In genomic region chr12:107400686-107401447, GRCh38 we compare ENCODE assay signal across 12 cellular contexts.
DNase-seq lines count a peak whose midpoint lies in the region; ATAC-seq and TF ChIP-seq lines count a peak whose summit lies in the region.
"Had no signal": no experiment of that assay in that cellular context is flagged by ENCODE, and none has a peak within 500 bp of the region (broad histone marks: within the 10 kb centered on the region; RNA-seq: fewer than 3 reads in every experiment).

No MANE protein-coding gene starts in this region.

- peak; percentile 17 for DNase-seq in A172 (ENCODE audit: low spot score)
- DNase-seq in DMS 273 treated with DMSO at 0.1 percent for 48 hours (lab: John Stamatoyannopoulos, UW), result peak; percentile 2
- DNase-seq in NCI-H774 (lab: John Stamatoyannopoulos, UW), result peak; percentile 16
- DNase-seq in fibroblast of lung (ENCODE audit: low read depth in 2 of 2), result peak; percentile 27 to 73
- no peak for DNase-seq in GOT3 (lab: John Stamatoyannopoulos, UW)
- no peak for DNase-seq in islet precursor cell
- no peak for DNase-seq in ecto neural progenitor cell (ENCODE audit: low spot score)
- DNase-seq: activated CD4-positive, alpha-beta T cell treated with anti-CD3 and anti-CD28 coated beads, Interleukin-2, amount 10 ng/mL, durations not matched to agents 24 days and 14 days; aorta; naive B cell had no signal

- H4K20me1 ChIP-seq in fibroblast of lung (ENCODE audit: control insufficient read depth, extremely low read depth, insufficient read depth, low read length), result no peaks in the 10 kb centered on the region

- H2AFZ ChIP-seq in fibroblast of lung (ENCODE audit: low read length), result no peak overlapping the region

- H3K27ac ChIP-seq in fibroblast of lung (ENCODE audit: insufficient read depth, low read length), result no peak overlapping the region
- H3K27ac ChIP-seq: tibial nerve had no signal

- H3K9me3 ChIP-seq in fibroblast of lung (ENCODE audit: control insufficient read depth, insufficient read depth, low read depth, low read length), result no peaks in the 10 kb centered on the region
- H3K9me3 ChIP-seq: tibial nerve had no signal

- H3K27me3 ChIP-seq in fibroblast of lung (ENCODE audit: control insufficient read depth, insufficient read depth, low read length), result no peaks in the 10 kb centered on the region
- H3K27me3 ChIP-seq: tibial nerve had no signal

- TF ChIP-seq CTCF in fibroblast of lung (conservative IDR thresholded peaks at IDR 0.05 in 1 of 2, IDR thresholded peaks at IDR 0.05 in 1 of 2; ENCODE audit: low read depth in 1 of 2, low read length in 2 of 2), result no peak

- H3K4me1 ChIP-seq in fibroblast of lung (ENCODE audit: control insufficient read depth, extremely low read depth, insufficient read depth, low read length), result no peaks in the 10 kb centered on the region

- H3K36me3 ChIP-seq in fibroblast of lung (ENCODE audit: control insufficient read depth, insufficient read depth, low read length), result no peaks in the 10 kb centered on the region
- H3K36me3 ChIP-seq: tibial nerve had no signal

- H3K4me3 ChIP-seq in fibroblast of lung (replicated peaks in 1 of 4; ENCODE audit: control extremely low read depth in 1 of 4, insufficient read depth in 1 of 4, low read depth in 3 of 4, low read length in 4 of 4), result no peak overlapping the region
- H3K4me3 ChIP-seq: tibial nerve had no signal

- ATAC-seq in GM19452 (IDR thresholded peaks at IDR 0.05; ENCODE audit: unreplicated experiment), result no peak

- no peak overlapping the region for H3K9ac ChIP-seq in fibroblast of lung (ENCODE audit: insufficient read depth, low read length)

- no peaks in the 10 kb centered on the region for H3K79me2 ChIP-seq in fibroblast of lung (ENCODE audit: control insufficient read depth, insufficient read depth, low read length)

- H3K4me2 ChIP-seq in fibroblast of lung (ENCODE audit: extremely low read depth, insufficient read depth, low read length), result no peak overlapping the region

Comparison
In these comparisons a context has a peak if more than half of its experiments do, and no peak if none do; other contexts are left out.
1. DNase-seq: peak in A172 (single experiment), DMS 273 treated with DMSO at 0.1 percent for 48 hours (single experiment), NCI-H774 (single experiment) and fibroblast of lung (2 of 2); none in GOT3 (single experiment), islet precursor cell (single experiment) and ecto neural progenitor cell (single experiment).